In genomic region chr6:7108196-7108963, GRCh38 we compare ENCODE assay signal across 8 cellular contexts. TPM values are rescaled to one million over a fixed set of nuclear protein-coding genes. Genes with fewer than 3 reads are reported as not detected.
DNase-seq lines count a peak whose midpoint lies in the region; ATAC-seq and TF ChIP-seq lines count a peak whose summit lies in the region.

No MANE protein-coding gene starts in this region.

- CTCF ChIA-PET in MCF 10A (lab: Yijun Ruan, JAX): no interaction called here

- peak overlapping the region; percentile 92 for H3K4me3 Mint-ChIP-seq in MCF 10A (ENCODE audit: unreplicated experiment)

- ATAC-seq in HG03064 (IDR thresholded peaks at IDR 0.05; ENCODE audit: low read depth, unreplicated experiment): peak; percentile 18
- no peak for ATAC-seq in GM19397 (IDR thresholded peaks at IDR 0.05; ENCODE audit: unreplicated experiment)
- no peak for ATAC-seq in GM18861 (IDR thresholded peaks at IDR 0.05; ENCODE audit: unreplicated experiment)

- H3K4me1 Mint-ChIP-seq in MCF 10A (ENCODE audit: insufficient read depth, unreplicated experiment): peaks cover 13% of the 10 kb centered on the region

- no peak for TF ChIP-seq CTCF in GM10266 (IDR thresholded peaks at IDR 0.05; ENCODE audit: control insufficient read depth, insufficient read depth, low read depth, missing control alignments)
- no peak for TF ChIP-seq CTCF in MCF 10A (IDR thresholded peaks at IDR 0.05; ENCODE audit: unreplicated experiment)

- BruUV-seq in MCF 10A (replicated peaks; lab: Mats Ljungman, UMichigan): no TSS peak

- H3K9me3 Mint-ChIP-seq in MCF 10A (ENCODE audit: unreplicated experiment): no peaks in the 10 kb centered on the region

- POLR2A ChIA-PET in MCF 10A (lab: Yijun Ruan, JAX): interaction anchor here (0.7 to 9.2 kb wide), 29 partner anchors 8 to 413 kb away, joined by 3 to 105 read pairs (median 5); no protein-coding TSS in a partner anchor

- peak overlapping the region; percentile 61 for H3K27ac Mint-ChIP-seq in MCF 10A (ENCODE audit: low read depth, unreplicated experiment)

- DNase-seq in GM10266 (ENCODE audit: extremely low spot score) (peak; percentile 58), T-helper 2 cell (peak; percentile 17 to 48 (median 30)), MCF 10A (ENCODE audit: unreplicated experiment) (peak; percentile 52), iPS-NIHi7 (ENCODE audit: extremely low spot score) (peak; percentile 43)
- peak; percentile 11 to 25 for DNase-seq in stimulated activated CD4-positive, alpha-beta T cell treated with anti-CD3 and anti-CD28 coated beads, Interleukin-12 subunit alpha, Interleukin-12 subunit beta, amount 100 ng/mL, for 24 hours (ENCODE audit: low read depth in 2 of 2)

- intact Hi-C loops in MCF 10A (cut with micrococcal nuclease): loop anchor here (2.0 to 5.0 kb wide), 6 partner anchors 50 to 431 kb away; no protein-coding TSS in a partner anchor

- no peaks in the 10 kb centered on the region for H3K27me3 Mint-ChIP-seq in MCF 10A (ENCODE audit: insufficient read depth, unreplicated experiment)

- no peaks in the 10 kb centered on the region for H3K36me3 Mint-ChIP-seq in MCF 10A (ENCODE audit: insufficient read depth, unreplicated experiment)

RNA-seq across cellular contexts. Expression of gene RREB1, which starts 0.6 kb away (rescaled TPM):
- 51.8 and 53.5 TPM in 2 replicates for total RNA-seq in MCF 10A (2022)
